ENCODE assay signal across 18 cellular contexts in the genomic region with DNA sequence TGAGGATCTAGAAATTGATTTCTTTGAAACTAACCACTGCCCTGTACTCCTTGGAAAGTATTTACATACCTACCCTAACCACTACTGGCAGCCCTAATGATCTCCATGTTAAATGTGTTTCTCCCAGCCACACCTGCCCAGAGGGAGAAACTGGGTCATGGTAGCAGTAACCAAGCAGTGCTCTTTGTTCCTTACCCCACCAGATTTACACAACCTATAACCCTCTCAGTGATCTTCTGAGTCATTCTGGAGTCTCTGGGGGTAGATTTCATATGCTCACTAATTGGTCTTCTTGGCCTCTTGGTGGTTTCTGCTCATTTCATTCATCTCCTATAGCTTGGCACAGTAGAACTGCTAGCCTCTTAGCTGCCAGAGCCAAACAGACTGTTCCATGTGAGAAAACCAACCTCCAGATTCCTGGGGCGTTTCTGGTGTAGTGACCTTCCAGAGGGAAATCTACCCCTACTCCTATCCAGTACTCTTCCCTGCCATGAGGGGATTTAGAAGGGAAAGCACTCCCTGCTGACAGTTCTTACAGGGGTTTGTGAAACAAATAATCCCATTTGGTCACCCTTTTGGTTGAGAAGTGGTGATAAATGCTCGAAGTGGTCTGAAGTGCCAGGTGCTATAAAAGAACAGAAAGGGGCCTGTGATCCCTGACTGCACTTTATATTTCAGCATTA. TPM values are rescaled to one million over a fixed set of nuclear protein-coding genes. Genes with fewer than 3 reads are reported as not detected.
DNase-seq lines count a peak whose midpoint lies in the region; ATAC-seq, FAIRE-seq and TF ChIP-seq lines count a peak whose summit lies in the region.
"Had no signal": no experiment of that assay in that cellular context is flagged by ENCODE, and none has a peak within 500 bp of the region (broad histone marks: within the 10 kb centered on the region; RNA-seq: fewer than 3 reads in every experiment).

No MANE protein-coding gene starts in this region.

- RAD21 ChIA-PET in GM12878 (lab: Charles Lee; ENCODE audit: unreplicated experiment) = no interaction called here

- FAIRE-seq in GM12878 (lab: Jason Lieb, UNC) = no peak
- FAIRE-seq: A549, urothelium cell line had no signal

- H3K79me2 ChIP-seq in GM12878 (ENCODE audit: control insufficient read depth, insufficient read depth, low read length) = no peaks in the 10 kb centered on the region

- no peaks in the 10 kb centered on the region for H3K27me3 Mint-ChIP-seq in MCF 10A (ENCODE audit: insufficient read depth, unreplicated experiment)
- H3K27me3 Mint-ChIP-seq in stimulated activated memory B cell treated with anti-CD40 and anti-IgM and Interleukin-4, amounts not matched to agents 10 μg/mL and 1 μg/mL and 100 μg/mL, for 72 hours = no peaks in the 10 kb centered on the region
- H3K27me3 Mint-ChIP-seq in immature natural killer cell (ENCODE audit: low read depth in 3 of 3) = no peaks in the 10 kb centered on the region
- H3K27me3 Mint-ChIP-seq: activated B cell treated with CpG ODN at 0.5 μM for 24 hours had no signal

- TF ChIP-seq EP300 in GM12878 (IDR thresholded peaks at IDR 0.05; ENCODE audit: borderline replicate concordance in 1 of 2, control insufficient read depth in 1 of 2, low read depth in 2 of 2, low read length in 2 of 2) = 0 out of 4 replicates have a peak, but pooled peaks of 1 of the 2 experiments have one; percentile 16

- DNase-seq in MCF 10A (ENCODE audit: unreplicated experiment) = peak; percentile 70
- DNase-seq in breast epithelium (ENCODE audit: low spot score in 2 of 2) = no peak
- DNase-seq in GM12878 (ENCODE audit: low read depth, low spot score) = no peak
- DNase-seq in immature natural killer cell = no peak
- no peak for DNase-seq in NCI-H2196 treated with DMSO at 0.1 percent for 48 hours (lab: John Stamatoyannopoulos, UW; ENCODE audit: unreplicated experiment)
- no peak for DNase-seq in KBM-7
- DNase-seq: activated B cell treated with CpG ODN at 0.5 μM for 24 hours; effector CD4-positive, alpha-beta T cell; heart left ventricle; NCI-H526 treated with DMSO at 0.1 percent for 48 hours; occipital lobe; stimulated activated CD4-positive, alpha-beta T cell treated with anti-CD3 and anti-CD28 coated beads, Interleukin-12 subunit alpha, Interleukin-12 subunit beta, amount 100 ng/mL, for 4 hours had no signal

- H3K9ac ChIP-seq in GM12878 (ENCODE audit: control insufficient read depth, insufficient read depth, low read length) = no peak overlapping the region

- H3K36me3 Mint-ChIP-seq in MCF 10A (ENCODE audit: insufficient read depth, unreplicated experiment) (no peaks in the 10 kb centered on the region), immature natural killer cell (no peaks in the 10 kb centered on the region)
- no peaks in the 10 kb centered on the region for H3K36me3 Mint-ChIP-seq in stimulated activated memory B cell treated with anti-CD40 and anti-IgM and Interleukin-4, amounts not matched to agents 10 μg/mL and 1 μg/mL and 100 μg/mL, for 72 hours

- H3K4me1 Mint-ChIP-seq in MCF 10A (ENCODE audit: insufficient read depth, unreplicated experiment) (peaks cover 7% of the 10 kb centered on the region), immature natural killer cell (peaks cover 1 to 3% of the 10 kb centered on the region in 2 donors)
- peaks cover 7% of the 10 kb centered on the region for H3K4me1 Mint-ChIP-seq in stimulated activated memory B cell treated with anti-CD40 and anti-IgM and Interleukin-4, amounts not matched to agents 10 μg/mL and 1 μg/mL and 100 μg/mL, for 72 hours

- H3K9me3 ChIP-seq in breast epithelium = no peaks in the 10 kb centered on the region
- no peaks in the 10 kb centered on the region for H3K9me3 ChIP-seq in GM12878 (replicated peaks; ENCODE audit: control insufficient read depth, insufficient read depth, low read length)
- H3K9me3 ChIP-seq: A549, heart left ventricle had no signal

- no peaks in the 10 kb centered on the region for H3K36me3 ChIP-seq in breast epithelium
- no peaks in the 10 kb centered on the region for H3K36me3 ChIP-seq in GM12878 (ENCODE audit: control insufficient read depth in 2 of 2, insufficient read depth in 2 of 2, low read length in 1 of 2)
- H3K36me3 ChIP-seq: heart left ventricle had no signal

- no peak overlapping the region for H3K4me2 ChIP-seq in GM12878 (ENCODE audit: control insufficient read depth, insufficient read depth)
- H3K4me2 ChIP-seq: A549 had no signal

- TF ChIP-seq POLR2A in breast epithelium (IDR thresholded peaks at IDR 0.05) = no peak
- no peak for TF ChIP-seq POLR2A in GM12878 (IDR thresholded peaks at IDR 0.05; ENCODE audit: low read depth, low read length)

- no peaks in the 10 kb centered on the region for H3K9me3 Mint-ChIP-seq in MCF 10A (ENCODE audit: unreplicated experiment)
- H3K9me3 Mint-ChIP-seq in stimulated activated memory B cell treated with anti-CD40 and anti-IgM and Interleukin-4, amounts not matched to agents 10 μg/mL and 1 μg/mL and 100 μg/mL, for 72 hours = no peaks in the 10 kb centered on the region
- no peaks in the 10 kb centered on the region for H3K9me3 Mint-ChIP-seq in immature natural killer cell
- H3K9me3 Mint-ChIP-seq: activated B cell treated with CpG ODN at 0.5 μM for 24 hours had no signal

- H3K4me3 ChIP-seq in breast epithelium (no peak overlapping the region), GM12878 (no peak overlapping the region)
- H3K4me3 ChIP-seq: A549, heart left ventricle, SK-N-MC had no signal

- CTCF ChIA-PET in MCF 10A (lab: Yijun Ruan, JAX) (interaction anchor here (0.6 to 2.4 kb wide), 3 partner anchors 155 to 321 kb away, joined by 3 to 10 read pairs (median 5); a partner anchor contains a TSS), GM12878 (lab: Yijun Ruan, JAX) (interaction anchor here (1.4 kb wide), 1 partner anchor 36 kb away, joined by 4 read pairs; a partner anchor contains a TSS)

- ATAC-seq in HG03095 (IDR thresholded peaks at IDR 0.05; ENCODE audit: unreplicated experiment) = peak; percentile 54
- ATAC-seq in GM12878 = peak; percentile 92
- ATAC-seq in stimulated activated memory B cell treated with anti-CD40 and anti-IgM and Interleukin-4, amounts not matched to agents 10 μg/mL and 1 μg/mL and 100 μg/mL, for 72 hours = peak; percentile 20
- ATAC-seq: A549, heart left ventricle had no signal

- no peaks in the 10 kb centered on the region for H3K4me1 ChIP-seq in breast epithelium
- H3K4me1 ChIP-seq in GM12878 (ENCODE audit: control insufficient read depth, insufficient read depth, low read length) = peaks cover 17% of the 10 kb centered on the region
- H3K4me1 ChIP-seq: A549 had no signal

- H2AFZ ChIP-seq in GM12878 (ENCODE audit: control insufficient read depth, low read depth, low read length) = no peak overlapping the region

- no peaks in the 10 kb centered on the region for H4K20me1 ChIP-seq in GM12878 (ENCODE audit: control insufficient read depth, insufficient read depth)

- H3K27me3 ChIP-seq in breast epithelium (no peaks in the 10 kb centered on the region), GM12878 (replicated peaks in 1 of 2; ENCODE audit: control insufficient read depth in 2 of 2, insufficient read depth in 2 of 2, low read length in 1 of 2) (no peaks in the 10 kb centered on the region)
- H3K27me3 ChIP-seq: heart left ventricle had no signal

- in situ Hi-C loops in GM12878 (cut with MboI) = no loop called here
- in situ Hi-C loops in KBM-7 (cut with MboI; ENCODE audit: low pct_unique_long_range_greater_than_20kb, low sequenced_read_pairs) = no loop called here

- SMC1A ChIA-PET in GM12878 (lab: Charles Lee; ENCODE audit: uncharacterized antibody, unreplicated experiment) = no interaction called here

- 73% methylated on average over 2 of the region's 2 CpGs for WGBS in GM12878 (ENCODE audit: insufficient coverage, insufficient replicate concordance, low lambda C conversion rate, missing lambda C conversion rate)

- intact Hi-C loops in MCF 10A (cut with micrococcal nuclease) = no loop called here
- intact Hi-C loops in breast epithelium (cut with DNase I; ENCODE audit: low total_unique reads) = no loop called here
- intact Hi-C loops in GM12878 (cut with micrococcal nuclease; ENCODE audit: unreplicated experiment) = no loop called here

- TF ChIP-seq CTCF in MCF 10A (IDR thresholded peaks at IDR 0.05; ENCODE audit: unreplicated experiment) (no peak), breast epithelium (IDR thresholded peaks at IDR 0.05) (no peak), GM12878 (IDR thresholded peaks at IDR 0.05 in 2 of 3, conservative IDR thresholded peaks at IDR 0.05 in 1 of 3; ENCODE audit: control insufficient read depth in 2 of 3, extremely low read depth in 1 of 3, insufficient read depth in 1 of 3, low read depth in 3 of 3, low read length in 3 of 3) (no peak)

- TF ChIP-seq RAD21 in GM12878 (IDR thresholded peaks at IDR 0.05; ENCODE audit: insufficient read depth, low read depth, low read length) = no peak

- H3K27ac ChIP-seq in breast epithelium (no peak overlapping the region), GM12878 (ENCODE audit: control insufficient read depth, insufficient read depth) (no peak overlapping the region)
- H3K27ac ChIP-seq: A549, heart left ventricle, HL-60, SK-N-MC had no signal

- POLR2A ChIA-PET in MCF 10A (lab: Yijun Ruan, JAX) = interaction anchor here (2.3 kb wide), 1 partner anchor 12 kb away, joined by 10 read pairs; no protein-coding TSS in a partner anchor
- POLR2A ChIA-PET in GM12878 (lab: Charles Lee) = interaction anchor here (0.6 kb wide), 1 partner anchor 140 kb away, joined by 5 read pairs; no protein-coding TSS in a partner anchor

- BruUV-seq in MCF 10A (replicated peaks; lab: Mats Ljungman, UMichigan) (no TSS peak), GM12878 (replicated peaks; lab: Mats Ljungman, UMichigan) (no TSS peak)

- H3K4me3 Mint-ChIP-seq in MCF 10A (ENCODE audit: unreplicated experiment) (no peak overlapping the region), immature natural killer cell (no peak overlapping the region)
- no peak overlapping the region for H3K4me3 Mint-ChIP-seq in stimulated activated memory B cell treated with anti-CD40 and anti-IgM and Interleukin-4, amounts not matched to agents 10 μg/mL and 1 μg/mL and 100 μg/mL, for 72 hours
- H3K4me3 Mint-ChIP-seq: activated B cell treated with CpG ODN at 0.5 μM for 24 hours had no signal

- H3K27ac Mint-ChIP-seq in MCF 10A (ENCODE audit: low read depth, unreplicated experiment) (peak overlapping the region; percentile 46), immature natural killer cell (no peak overlapping the region)
- H3K27ac Mint-ChIP-seq in stimulated activated memory B cell treated with anti-CD40 and anti-IgM and Interleukin-4, amounts not matched to agents 10 μg/mL and 1 μg/mL and 100 μg/mL, for 72 hours = no peak overlapping the region
- H3K27ac Mint-ChIP-seq: activated B cell treated with CpG ODN at 0.5 μM for 24 hours had no signal

RNA-seq across cellular contexts. Expression of a gene that starts 36.2 kb away (rescaled TPM):
- 11.8 and 14.8 TPM in 2 replicates for total RNA-seq in MCF 10A (2022)
- 10 to 100 TPM; 20.0 to 39.8 (median 24.3) TPM for total RNA-seq in breast epithelium
- 78.4 and 80.4 TPM in 2 replicates for total RNA-seq in GM12878 (2013; cell fraction: nucleolus; rRNA removed)
- total RNA-seq in GM12878 (2014; rRNA removed) = 8.4 and 8.5 TPM in 2 replicates
- 6.7 and 7.7 TPM in 2 replicates for total RNA-seq in GM12878 (2014; rRNA removed; fragmentation: Illumina TruSeq; extraction: Trizol)
- 4.3 and 7.6 TPM in 2 replicates for total RNA-seq in GM12878 (2021)
- polyA plus RNA-seq in GM12878 (2011; ENCODE audit: low read depth) = 4.2 TPM
- polyA plus RNA-seq in GM12878 (2011; rRNA removed) = 11.8 and 13.9 TPM in 2 replicates
- 7.8 and 10.1 TPM in 2 replicates for polyA plus RNA-seq in GM12878 (2011; cell fraction: cytosol; rRNA removed)
- 10.9 and 14.3 TPM in 2 replicates for polyA plus RNA-seq in GM12878 (2011; cell fraction: nucleus; rRNA removed)
- 4.3 and 4.9 TPM in 2 replicates for polyA plus RNA-seq in GM12878 (2012)
- 5.3 and 6.0 TPM in 2 replicates for polyA plus RNA-seq in GM12878 (2014; fragmentation: Illumina TruSeq; extraction: Trizol)
- polyA plus RNA-seq in GM12878 (2014; fragmentation: Nextera tagmentation; extraction: Ambion mirVana) = 1 to 10 TPM in 1 of 2 experiments, under 1 TPM in 1; 0.77 to 1.3 TPM
- polyA plus RNA-seq in GM12878 (2014; rRNA removed) = 4.9 and 5.2 TPM in 2 replicates
- polyA plus RNA-seq in GM12878 (2016; fragmentation: Nextera tagmentation; extraction: Ambion mirVana) = 1 to 10 TPM; 4.6 TPM
- 21.4 and 24.0 TPM in 2 replicates for polyA minus RNA-seq in GM12878 (2011; rRNA and poly(A)+ RNA removed)
- 3.5 and 7.3 TPM in 2 replicates for polyA minus RNA-seq in GM12878 (2011; cell fraction: cytosol; rRNA and poly(A)+ RNA removed)
- polyA minus RNA-seq in GM12878 (2011; cell fraction: nucleus; rRNA and poly(A)+ RNA removed) = 10.3 and 11.5 TPM in 2 replicates
- 1 to 10 TPM; 2.4 to 6.1 (median 5.5) TPM for polyA plus RNA-seq in immature natural killer cell

Comparison
In these comparisons a context has a peak if more than half of its experiments do, and no peak if none do; other contexts are left out.
1. ATAC-seq: peak in every context shown above with its lines; median percentile 92 in GM12878; 54 in HG03095; 20 in stimulated activated memory B cell treated with anti-CD40 and anti-IgM and Interleukin-4, amounts not matched to agents 10 μg/mL and 1 μg/mL and 100 μg/mL, for 72 hours.